Comparison of ENCODE assay signal across 22 cellular contexts in genomic region chr6:12529364-12530019, GRCh38.
DNase-seq lines count a peak whose midpoint lies in the region; ATAC-seq, FAIRE-seq and TF ChIP-seq lines count a peak whose summit lies in the region.
"Had no signal": no experiment of that assay in that cellular context is flagged by ENCODE, and none has a peak within 500 bp of the region (broad histone marks: within the 10 kb centered on the region; RNA-seq: fewer than 3 reads in every experiment).

No MANE protein-coding gene starts in this region.

- no peak overlapping the region for H4K91ac ChIP-seq in IMR-90 (ENCODE audit: insufficient read depth, low read depth, low read length)

- H3K4me3 ChIP-seq in IMR-90 (ENCODE audit: insufficient read depth, low read depth, low read length) (no peak overlapping the region), osteoblast (ENCODE audit: insufficient read depth, low read length) (no peak overlapping the region), esophagus squamous epithelium (no peak overlapping the region)
- H3K4me3 ChIP-seq: A549; BLaER1 treated with 17β-estradiol and CSF1 and Interleukin-3, amounts not matched to agents 10 nM and 100 nM; K562; Peyer's patch had no signal

- no peak overlapping the region for H3K23ac ChIP-seq in IMR-90 (ENCODE audit: low read depth, low read length)

- no peaks in the 10 kb centered on the region for H3K9me3 Mint-ChIP-seq in endothelial cell (ENCODE audit: unreplicated experiment)
- peaks cover 2% of the 10 kb centered on the region for H3K9me3 Mint-ChIP-seq in stimulated activated memory B cell treated with anti-CD40 and anti-IgM and Interleukin-4, amounts not matched to agents 10 μg/mL and 1 μg/mL and 100 μg/mL, for 72 hours

- H3K14ac ChIP-seq in IMR-90 (replicated peaks; ENCODE audit: low read depth, low read length) = no peak overlapping the region

- H2BK120ac ChIP-seq in IMR-90 (ENCODE audit: low read depth, low read length) = no peak overlapping the region; the same call in 1 of the 2 replicates

- peak overlapping the region; percentile 5 for H2AK9ac ChIP-seq in IMR-90 (replicated peaks; ENCODE audit: low read depth, low read length, poor library complexity)

- in situ Hi-C loops in IMR-90 (cut with MboI; ENCODE audit: low sequenced_read_pairs) = no loop called here

- H4K20me1 ChIP-seq in IMR-90 (ENCODE audit: insufficient read depth, low read length) (no peaks in the 10 kb centered on the region), osteoblast (ENCODE audit: insufficient read depth, low read length) (no peaks in the 10 kb centered on the region)
- H4K20me1 ChIP-seq: BLaER1 treated with 17β-estradiol and CSF1 and Interleukin-3, amounts not matched to agents 10 nM and 100 nM had no signal

- FAIRE-seq in GM18507 (lab: Jason Lieb, UNC) (peak; percentile 29), GM12892 (lab: Jason Lieb, UNC) (no peak)
- FAIRE-seq: A549, K562 had no signal

- H3K9me1 ChIP-seq in IMR-90 (ENCODE audit: insufficient read depth, low read length) = no peaks in the 10 kb centered on the region

- H3K4ac ChIP-seq in IMR-90 (ENCODE audit: low read depth, low read length) = no peak overlapping the region

- H2AK5ac ChIP-seq in IMR-90 (ENCODE audit: low read depth, low read length) = no peak overlapping the region

- no peaks in the 10 kb centered on the region for H3K79me1 ChIP-seq in IMR-90 (ENCODE audit: low read depth in 1 of 2, low read length in 2 of 2)

- H3K9me3 ChIP-seq in IMR-90 (ENCODE audit: control insufficient read depth, insufficient read depth, low read length) (no peaks in the 10 kb centered on the region; the same call in 1 of the 2 replicates), osteoblast (ENCODE audit: low read depth, low read length) (no peaks in the 10 kb centered on the region), esophagus squamous epithelium (no peaks in the 10 kb centered on the region)
- H3K9me3 ChIP-seq: A549, Peyer's patch had no signal

- no peak overlapping the region for H4K8ac ChIP-seq in IMR-90 (ENCODE audit: low read depth in 2 of 2, low read length in 2 of 2)

- no peaks in the 10 kb centered on the region for H3K4me1 ChIP-seq in IMR-90 (ENCODE audit: control insufficient read depth, insufficient read depth, low read length)
- H3K4me1 ChIP-seq in osteoblast (ENCODE audit: insufficient read depth, low read length) = peaks cover 5% of the 10 kb centered on the region
- no peaks in the 10 kb centered on the region for H3K4me1 ChIP-seq in esophagus squamous epithelium
- H3K4me1 ChIP-seq: A549; BLaER1 treated with 17β-estradiol and CSF1 and Interleukin-3, amounts not matched to agents 10 nM and 100 nM; Peyer's patch had no signal

- H3K4me3 Mint-ChIP-seq in endothelial cell (ENCODE audit: unreplicated experiment) = no peak overlapping the region
- H3K4me3 Mint-ChIP-seq in stimulated activated memory B cell treated with anti-CD40 and anti-IgM and Interleukin-4, amounts not matched to agents 10 μg/mL and 1 μg/mL and 100 μg/mL, for 72 hours = no peak overlapping the region
- H3K4me3 Mint-ChIP-seq: CD8-positive, alpha-beta memory T cell had no signal

- H3K4me2 ChIP-seq in IMR-90 (ENCODE audit: low read depth, low read length) = no peak overlapping the region
- no peak overlapping the region for H3K4me2 ChIP-seq in osteoblast (ENCODE audit: insufficient read depth, low read length)
- H3K4me2 ChIP-seq: A549; BLaER1 treated with 17β-estradiol and CSF1 and Interleukin-3, amounts not matched to agents 10 nM and 100 nM had no signal

- peak overlapping the region; percentile 59 for H2AFZ ChIP-seq in IMR-90 (replicated peaks; ENCODE audit: low read length, poor library complexity)
- H2AFZ ChIP-seq in osteoblast (ENCODE audit: low read length) = peak overlapping the region; percentile 23

- no peak for TF ChIP-seq CTCF in IMR-90 (conservative IDR thresholded peaks at IDR 0.05; ENCODE audit: low read depth, low read length)
- TF ChIP-seq CTCF in endothelial cell (IDR thresholded peaks at IDR 0.05; ENCODE audit: unreplicated experiment) = no peak
- no peak for TF ChIP-seq CTCF in osteoblast (IDR thresholded peaks at IDR 0.05; ENCODE audit: extremely low read depth, low read depth, low read length)
- no peak for TF ChIP-seq CTCF in esophagus squamous epithelium (IDR thresholded peaks at IDR 0.05)

- H2BK5ac ChIP-seq in IMR-90 (ENCODE audit: low read depth, low read length, poor library complexity, severe bottlenecking) = no peak overlapping the region

- no peak for ATAC-seq in IMR-90 (ENCODE audit: low read depth)
- ATAC-seq in stimulated activated memory B cell treated with anti-CD40 and anti-IgM and Interleukin-4, amounts not matched to agents 10 μg/mL and 1 μg/mL and 100 μg/mL, for 72 hours = no peak
- ATAC-seq in HG03280 (IDR thresholded peaks at IDR 0.05; ENCODE audit: unreplicated experiment) = no peak
- ATAC-seq: A549, K562 had no signal

- no peaks in the 10 kb centered on the region for H3K27me3 Mint-ChIP-seq in endothelial cell (ENCODE audit: unreplicated experiment)
- peaks cover 32% of the 10 kb centered on the region for H3K27me3 Mint-ChIP-seq in stimulated activated memory B cell treated with anti-CD40 and anti-IgM and Interleukin-4, amounts not matched to agents 10 μg/mL and 1 μg/mL and 100 μg/mL, for 72 hours

- H3K9ac ChIP-seq in IMR-90 (ENCODE audit: low read depth, low read length) = no peak overlapping the region
- H3K9ac ChIP-seq: BLaER1 treated with 17β-estradiol and CSF1 and Interleukin-3, amounts not matched to agents 10 nM and 100 nM had no signal

- CTCF ChIA-PET in IMR-90 (lab: Yijun Ruan, JAX) = no interaction called here

- no peak for TF ChIP-seq RAD21 in IMR-90 (IDR thresholded peaks at IDR 0.05; ENCODE audit: low read length)

- WGBS in IMR-90 (ENCODE audit: extremely low coverage in 2 of 2, insufficient read length in 1 of 2), 2 experiments = no CpG with 5 or more reads among the region's 9 CpGs
- WGBS in esophagus squamous epithelium, 2 donors = 63 to 75% methylated on average over 8 to 9 of the region's 9 CpGs

- no peak overlapping the region for H4K5ac ChIP-seq in IMR-90 (ENCODE audit: low read depth, low read length)

- POLR2A ChIA-PET in IMR-90 (lab: Charles Lee; ENCODE audit: unreplicated experiment) = no interaction called here

- H3K36me3 Mint-ChIP-seq in endothelial cell (ENCODE audit: low read depth, unreplicated experiment) = no peaks in the 10 kb centered on the region
- H3K36me3 Mint-ChIP-seq in stimulated activated memory B cell treated with anti-CD40 and anti-IgM and Interleukin-4, amounts not matched to agents 10 μg/mL and 1 μg/mL and 100 μg/mL, for 72 hours = no peaks in the 10 kb centered on the region
- H3K36me3 Mint-ChIP-seq: CD8-positive, alpha-beta memory T cell had no signal

- H3K27ac Mint-ChIP-seq in endothelial cell (ENCODE audit: unreplicated experiment) = peak overlapping the region; percentile 90
- no peak overlapping the region for H3K27ac Mint-ChIP-seq in stimulated activated memory B cell treated with anti-CD40 and anti-IgM and Interleukin-4, amounts not matched to agents 10 μg/mL and 1 μg/mL and 100 μg/mL, for 72 hours
- H3K27ac Mint-ChIP-seq: CD8-positive, alpha-beta memory T cell had no signal

- H2BK15ac ChIP-seq in IMR-90 (ENCODE audit: low read depth, low read length) = no peak overlapping the region; the same call in 2 of the 3 replicates

- no peak for TF ChIP-seq POLR2A in IMR-90 (IDR thresholded peaks at IDR 0.05; ENCODE audit: low read depth, low read length)
- TF ChIP-seq POLR2A in esophagus squamous epithelium (IDR thresholded peaks at IDR 0.05) = no peak
- TF ChIP-seq POLR2A in GM12892 (IDR thresholded peaks at IDR 0.05; ENCODE audit: low read depth, low read length) = no peak

- no peak overlapping the region for H3K18ac ChIP-seq in IMR-90 (ENCODE audit: low read depth, low read length)

- dilution Hi-C loops in IMR-90 (cut with HindIII; ENCODE audit: low sequenced_read_pairs, unreplicated experiment) = no loop called here

- no peak overlapping the region for H3K56ac ChIP-seq in IMR-90 (ENCODE audit: extremely low read depth, insufficient read depth, low read length)

- peaks cover 30% of the 10 kb centered on the region for H3K4me1 Mint-ChIP-seq in endothelial cell (ENCODE audit: unreplicated experiment)
- peaks cover 4% of the 10 kb centered on the region for H3K4me1 Mint-ChIP-seq in stimulated activated memory B cell treated with anti-CD40 and anti-IgM and Interleukin-4, amounts not matched to agents 10 μg/mL and 1 μg/mL and 100 μg/mL, for 72 hours
- H3K4me1 Mint-ChIP-seq: CD8-positive, alpha-beta memory T cell had no signal

- H3K79me2 ChIP-seq in osteoblast (ENCODE audit: insufficient read depth, low read length) = no peaks in the 10 kb centered on the region

- no peak overlapping the region for H2BK20ac ChIP-seq in IMR-90 (ENCODE audit: low read depth, low read length)

- intact Hi-C loops in IMR-90 (cut with micrococcal nuclease) (no loop called here), esophagus squamous epithelium (cut with DNase I) (no loop called here)

- DNase-seq in GM18507 (ENCODE audit: extremely low spot score, insufficient read length, low read depth) (no peak), IMR-90 (no peak), endothelial cell (ENCODE audit: low spot score) (no peak), osteoblast (ENCODE audit: insufficient read length, low spot score, missing footprints) (no peak), esophagus squamous epithelium (lab: John Stamatoyannopoulos, UW) (no peak), GM12892 (ENCODE audit: insufficient read length) (no peak)
- DNase-seq: CD8-positive, alpha-beta memory T cell; DND-41; GF-D8; H7; MV-4-11; NCI-H1417; NCI-H2029; NCI-H2171 treated with DMSO at 0.1 percent for 48 hours; NCI-H774; Right ventricle myocardium superior had no signal

- no peaks in the 10 kb centered on the region for H3K36me3 ChIP-seq in IMR-90 (ENCODE audit: control insufficient read depth, insufficient read depth, low read length)
- H3K36me3 ChIP-seq in osteoblast (ENCODE audit: insufficient read depth, low read length) = no peaks in the 10 kb centered on the region
- no peaks in the 10 kb centered on the region for H3K36me3 ChIP-seq in esophagus squamous epithelium
- H3K36me3 ChIP-seq: BLaER1 treated with 17β-estradiol and CSF1 and Interleukin-3, amounts not matched to agents 10 nM and 100 nM; Peyer's patch had no signal

- H3K27ac ChIP-seq in IMR-90 (ENCODE audit: insufficient read depth, low read length) = no peak overlapping the region
- H3K27ac ChIP-seq in osteoblast (ENCODE audit: low read depth, low read length) = no peak overlapping the region
- H3K27ac ChIP-seq in esophagus squamous epithelium = no peak overlapping the region
- H3K27ac ChIP-seq: BLaER1 treated with 17β-estradiol and CSF1 and Interleukin-3, amounts not matched to agents 10 nM and 100 nM had no signal

- BruUV-seq in IMR-90 (replicated peaks; lab: Mats Ljungman, UMichigan) = no TSS peak

- H3K27me3 ChIP-seq in IMR-90 (ENCODE audit: control insufficient read depth, insufficient read depth, low read length) = peaks cover 2% of the 10 kb centered on the region; the same call in 1 of the 2 replicates
- no peaks in the 10 kb centered on the region for H3K27me3 ChIP-seq in osteoblast (ENCODE audit: insufficient read depth, low read length)
- H3K27me3 ChIP-seq in esophagus squamous epithelium = no peaks in the 10 kb centered on the region
- H3K27me3 ChIP-seq: BLaER1 treated with 17β-estradiol and CSF1 and Interleukin-3, amounts not matched to agents 10 nM and 100 nM; Peyer's patch had no signal
